1 cellular context compared by ENCODE assay signal in the genomic region with DNA sequence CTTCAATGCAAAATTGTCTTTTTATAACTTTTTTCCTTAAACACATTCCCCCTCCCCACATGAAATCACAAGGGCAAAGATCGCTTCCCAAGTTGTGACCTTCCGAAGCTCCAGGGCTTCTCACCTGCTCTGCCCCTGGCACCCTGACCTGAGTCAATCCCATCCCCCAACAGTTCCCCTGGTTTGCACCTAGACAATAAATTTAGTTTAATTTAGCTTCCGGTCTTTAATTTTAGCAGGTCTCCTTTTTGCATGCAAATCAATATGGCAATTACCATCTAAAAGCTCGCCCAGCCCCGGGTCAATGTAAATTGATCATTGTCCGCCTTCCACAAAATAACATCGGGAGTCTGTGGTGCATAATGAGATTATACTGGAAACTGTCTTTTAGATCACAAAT.
TF ChIP-seq lines count a peak whose summit lies in the region.

No MANE protein-coding gene starts in this region.

TF ChIP-seq in H1, 55 proteins besides CTCF, POLR2A, EP300 and RAD21:
- TF ChIP-seq SP1 (IDR thresholded peaks at IDR 0.05; ENCODE audit: low read depth, low read length): 0 out of 2 replicates have a peak, but pooled peaks have one; percentile 21
- TF ChIP-seq, protein P1, sequence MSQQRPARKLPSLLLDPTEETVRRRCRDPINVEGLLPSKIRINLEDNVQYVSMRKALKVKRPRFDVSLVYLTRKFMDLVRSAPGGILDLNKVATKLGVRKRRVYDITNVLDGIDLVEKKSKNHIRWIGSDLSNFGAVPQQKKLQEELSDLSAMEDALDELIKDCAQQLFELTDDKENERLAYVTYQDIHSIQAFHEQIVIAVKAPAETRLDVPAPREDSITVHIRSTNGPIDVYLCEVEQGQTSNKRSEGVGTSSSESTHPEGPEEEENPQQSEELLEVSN (IDR thresholded peaks at IDR 0.05): no peak
